ENCODE assay signal across 16 cellular contexts in genomic region chr10:35440016-35440415, GRCh38.
DNase-seq lines count a peak whose midpoint lies in the region; ATAC-seq, FAIRE-seq and TF ChIP-seq lines count a peak whose summit lies in the region.
"Had no signal": no experiment of that assay in that cellular context is flagged by ENCODE, and none has a peak within 500 bp of the region (broad histone marks: within the 10 kb centered on the region; RNA-seq: fewer than 3 reads in every experiment).

No MANE protein-coding gene starts in this region.

- H3K56ac ChIP-seq in H1 (replicated peaks; ENCODE audit: insufficient read length, low read depth, low read length) = no peak overlapping the region

- DNase-seq in Right ventricle myocardium superior (no peak), right atrium auricular region (ENCODE audit: low spot score) (no peak), K562 (ENCODE audit: extremely low read depth in 1 of 4, low spot score in 3 of 4) (no peak), H1 (ENCODE audit: low read depth in 1 of 2, low spot score in 2 of 2) (no peak)
- no peak for DNase-seq in stimulated activated effector memory CD8-positive, alpha-beta T cell treated with anti-CD3 and anti-CD28 coated beads, Interleukin-12 subunit alpha, Interleukin-12 subunit beta, amount 100 ng/mL, for 72 hours (ENCODE audit: low spot score in 2 of 2)
- DNase-seq in activated effector memory CD4-positive, alpha-beta T cell treated with anti-CD3 and anti-CD28 coated beads, Interleukin-2, amount 50 U/mL, for 16 hours = no peak
- DNase-seq: C1 segment of cervical spinal cord; Calu3; CD4-positive, alpha-beta T cell; DMS 273 treated with DMSO at 0.1 percent for 48 hours; GM23248; H7 had no signal

- H3K4me3 ChIP-seq in right atrium auricular region (no peak overlapping the region), K562 (no peak overlapping the region), H1 (ENCODE audit: extremely low read depth in 1 of 4, insufficient read depth in 2 of 4, low read depth in 3 of 4, low read length in 4 of 4) (no peak overlapping the region)
- H3K4me3 ChIP-seq: GM23248 had no signal

- peaks cover 0 to 34% of the 10 kb centered on the region in 2 donors for H3K9me3 ChIP-seq in right atrium auricular region
- peaks cover 18% of the 10 kb centered on the region for H3K9me3 ChIP-seq in K562 (replicated peaks; ENCODE audit: control insufficient read depth, insufficient read depth, low read depth, low read length)
- H3K9me3 ChIP-seq in H1 (ENCODE audit: insufficient read depth in 2 of 2, low read depth in 1 of 2, low read length in 1 of 2) = no peaks in the 10 kb centered on the region

- H3K23me2 ChIP-seq in H1 (ENCODE audit: low read depth, low read length) = peaks cover 2% of the 10 kb centered on the region; the same call in 1 of the 2 replicates

- H3K4me2 ChIP-seq in K562 (ENCODE audit: insufficient read depth, low read length) (no peak overlapping the region), H1 (ENCODE audit: insufficient read depth in 1 of 2, low read depth in 2 of 2, low read length in 2 of 2) (no peak overlapping the region)

- intact Hi-C loops in Right ventricle myocardium superior (cut with DNase I) (loop anchor here (10.0 kb wide), 1 partner anchor 55 kb away; no protein-coding TSS in a partner anchor), K562 (cut with micrococcal nuclease) (no loop called here)

- H3K4me1 Mint-ChIP-seq in stimulated activated effector memory CD8-positive, alpha-beta T cell treated with anti-CD3 and anti-CD28 coated beads, Interleukin-12 subunit alpha, Interleukin-12 subunit beta, amount 100 ng/mL, for 72 hours = peaks cover 52% of the 10 kb centered on the region

- FAIRE-seq in K562 (lab: Jason Lieb, UNC) (peak; percentile 49), H1 (lab: Jason Lieb, UNC) (no peak)
- FAIRE-seq: A204.1, HTR-8/SVneo had no signal

- ATAC-seq in Right ventricle myocardium superior (ENCODE audit: poor library complexity) (peak; percentile 13), K562 (peak; percentile 26; the same call in 1 of the 3 replicates), GM18867 (IDR thresholded peaks at IDR 0.05; ENCODE audit: unreplicated experiment) (no peak)
- ATAC-seq in stimulated activated effector memory CD8-positive, alpha-beta T cell treated with anti-CD3 and anti-CD28 coated beads, Interleukin-12 subunit alpha, Interleukin-12 subunit beta, amount 100 ng/mL, for 72 hours = no peak

- H2AK5ac ChIP-seq in H1 (ENCODE audit: low read depth, low read length) = no peak overlapping the region

- no peak overlapping the region for H3K27ac ChIP-seq in right atrium auricular region
- H3K27ac ChIP-seq in K562 (ENCODE audit: extremely low read depth, low read depth, low read length) = no peak overlapping the region
- no peak overlapping the region for H3K27ac ChIP-seq in H1 (ENCODE audit: low read depth, low read length)
- H3K27ac ChIP-seq: GM23248 had no signal

- peak overlapping the region; percentile 41; the same call in 1 of the 2 replicates for H4K8ac ChIP-seq in H1 (ENCODE audit: extremely low read depth, insufficient read depth, low read length)

- CTCF ChIA-PET in K562 (lab: Yijun Ruan, JAX; ENCODE audit: low intra/inter-chr PET ratio) (no interaction called here), H1 (lab: Charles Lee; ENCODE audit: partially characterized antibody) (interaction anchor here (1.7 kb wide), 1 partner anchor 12 kb away, joined by 4 read pairs; no protein-coding TSS in a partner anchor)

- no peaks in the 10 kb centered on the region for H3K36me3 ChIP-seq in right atrium auricular region
- H3K36me3 ChIP-seq in K562 (ENCODE audit: control insufficient read depth, insufficient read depth, low read length) = peaks cover 3% of the 10 kb centered on the region; the same call in 1 of the 3 replicates
- no peaks in the 10 kb centered on the region; a peak in 1 of 8 replicates for H3K36me3 ChIP-seq in H1 (ENCODE audit: control insufficient read depth in 2 of 4, insufficient read depth in 4 of 4, low read length in 3 of 4)

- H3K4me1 ChIP-seq in right atrium auricular region = peaks cover 0 to 18% of the 10 kb centered on the region in 2 donors
- H3K4me1 ChIP-seq in K562 (replicated peaks in 1 of 2; ENCODE audit: control insufficient read depth in 2 of 2, insufficient read depth in 2 of 2, low read length in 2 of 2) = no peaks in the 10 kb centered on the region
- H3K4me1 ChIP-seq in H1 (replicated peaks in 1 of 4; ENCODE audit: control insufficient read depth in 3 of 4, insufficient read depth in 4 of 4, low read length in 3 of 4) = no peaks in the 10 kb centered on the region

- no peak overlapping the region for H2BK12ac ChIP-seq in H1 (ENCODE audit: low read depth, low read length)

- no peaks in the 10 kb centered on the region for H3K27me3 ChIP-seq in right atrium auricular region
- H3K27me3 ChIP-seq in K562 (ENCODE audit: control insufficient read depth in 2 of 2, insufficient read depth in 2 of 2, low read length in 2 of 2) = no peaks in the 10 kb centered on the region
- H3K27me3 ChIP-seq in H1 (replicated peaks in 1 of 4; ENCODE audit: control insufficient read depth in 3 of 4, extremely low read depth in 1 of 4, insufficient read depth in 3 of 4, low read length in 3 of 4) = no peaks in the 10 kb centered on the region

- no peaks in the 10 kb centered on the region for H3K9me1 ChIP-seq in K562 (ENCODE audit: control insufficient read depth, insufficient read depth, low read length)

- no peak overlapping the region for H2BK15ac ChIP-seq in H1 (ENCODE audit: low read length)

- peaks cover 31% of the 10 kb centered on the region for H3K9me3 Mint-ChIP-seq in stimulated activated effector memory CD8-positive, alpha-beta T cell treated with anti-CD3 and anti-CD28 coated beads, Interleukin-12 subunit alpha, Interleukin-12 subunit beta, amount 100 ng/mL, for 72 hours

- H3K79me2 ChIP-seq in K562 (ENCODE audit: control insufficient read depth, insufficient read depth, low read length) (peaks cover 95% of the 10 kb centered on the region), H1 (ENCODE audit: control insufficient read depth in 1 of 2, insufficient read depth in 2 of 2, low read length in 2 of 2) (peaks cover 3 to 88% of the 10 kb centered on the region in 2 experiments; a peak in 3 of 4 replicates)

- TF ChIP-seq EP300 in K562 (IDR thresholded peaks at IDR 0.05; ENCODE audit: low read length) (no peak), H1 (IDR thresholded peaks at IDR 0.05; ENCODE audit: borderline replicate concordance in 1 of 2, low read depth in 2 of 2, low read length in 2 of 2) (no peak)

- H3K23ac ChIP-seq in H1 (ENCODE audit: insufficient read length) = no peak overlapping the region

- no peak overlapping the region for H4K5ac ChIP-seq in H1 (ENCODE audit: insufficient read length, low read depth, low read length)

- peak overlapping the region; percentile 27 for H3K27ac Mint-ChIP-seq in stimulated activated effector memory CD8-positive, alpha-beta T cell treated with anti-CD3 and anti-CD28 coated beads, Interleukin-12 subunit alpha, Interleukin-12 subunit beta, amount 100 ng/mL, for 72 hours
- H3K27ac Mint-ChIP-seq: B cell; CD4-positive, alpha-beta T cell had no signal

- 68% methylated on average over 2 of the region's 2 CpGs for WGBS in K562 (ENCODE audit: insufficient coverage, low coverage, missing lambda C conversion rate)
- 94% methylated on average over 2 of the region's 2 CpGs; no CpG with 5 or more reads in 1 of the 2 experiments for WGBS in H1 (ENCODE audit: extremely low coverage in 1 of 2, insufficient coverage in 1 of 2, insufficient read length in 1 of 2, insufficient replicate concordance in 2 of 2, low coverage in 1 of 2, low lambda C conversion rate in 2 of 2, missing lambda C conversion rate in 1 of 2), 2 experiments

- H4K20me1 ChIP-seq in K562 (replicated peaks; ENCODE audit: control insufficient read depth, insufficient read depth, low read length) (no peaks in the 10 kb centered on the region), H1 (replicated peaks in 1 of 2; ENCODE audit: control insufficient read depth in 1 of 2, insufficient read depth in 2 of 2, low read length in 2 of 2) (no peaks in the 10 kb centered on the region)

- peak overlapping the region in 1 of 2 experiments; percentile 32; a peak in 1 of 4 replicates for H3K9ac ChIP-seq in K562 (ENCODE audit: insufficient read depth in 1 of 2, low read depth in 2 of 2, low read length in 2 of 2)
- H3K9ac ChIP-seq in H1 (replicated peaks in 1 of 4; ENCODE audit: extremely low read depth in 1 of 4, low read depth in 3 of 4, low read length in 3 of 4) = no peak overlapping the region
- H3K9ac ChIP-seq: GM23248 had no signal

- H3K4ac ChIP-seq in H1 (replicated peaks; ENCODE audit: insufficient read length, low read depth, low read length) = no peak overlapping the region

- no peak overlapping the region for H3K14ac ChIP-seq in H1 (ENCODE audit: insufficient read length)

- TF ChIP-seq CTCF in right atrium auricular region (IDR thresholded peaks at IDR 0.05) = no peak
- no peak for TF ChIP-seq CTCF in K562 (IDR thresholded peaks at IDR 0.05 in 2 of 3, conservative IDR thresholded peaks at IDR 0.05 in 1 of 3; ENCODE audit: insufficient read depth in 2 of 3, low read depth in 1 of 3, low read length in 3 of 3)
- no peak for TF ChIP-seq CTCF in H1 (IDR thresholded peaks at IDR 0.05; ENCODE audit: control extremely low read depth in 1 of 3, insufficient read depth in 1 of 3, low read depth in 1 of 3, low read length in 3 of 3)

- in situ Hi-C loops in K562 (cut with MboI) = no loop called here

- peaks cover 13% of the 10 kb centered on the region for H3K36me3 Mint-ChIP-seq in stimulated activated effector memory CD8-positive, alpha-beta T cell treated with anti-CD3 and anti-CD28 coated beads, Interleukin-12 subunit alpha, Interleukin-12 subunit beta, amount 100 ng/mL, for 72 hours

- H4K91ac ChIP-seq in H1 (replicated peaks; ENCODE audit: insufficient read length, low read length) = no peak overlapping the region

- no peak overlapping the region for H2AFZ ChIP-seq in K562 (ENCODE audit: low read depth, low read length)
- no peak overlapping the region for H2AFZ ChIP-seq in H1 (ENCODE audit: low read length)
- H2AFZ ChIP-seq: GM23248 had no signal

- H3K18ac ChIP-seq in H1 (ENCODE audit: extremely low read depth, low read length) = no peak overlapping the region

- BruUV-seq in K562 (replicated peaks; lab: Mats Ljungman, UMichigan) = no TSS peak

- H2BK120ac ChIP-seq in H1 (replicated peaks; ENCODE audit: low read depth, low read length) = no peak overlapping the region

- POLR2A ChIA-PET in K562 (lab: Yijun Ruan, JAX) (interaction anchor here (1.2 to 2.3 kb wide), 3 partner anchors 11 to 25 kb away, joined by 3 to 11 read pairs (median 4); no protein-coding TSS in a partner anchor), H1 (lab: Charles Lee; ENCODE audit: partially characterized antibody) (no interaction called here)

- no peak overlapping the region for H2BK5ac ChIP-seq in H1 (ENCODE audit: low read depth, low read length)

- peaks cover 19% of the 10 kb centered on the region for H3K79me1 ChIP-seq in H1 (ENCODE audit: low read depth, low read length)

- TF ChIP-seq POLR2A in K562 (conservative IDR thresholded peaks at IDR 0.05) = no peak
- TF ChIP-seq POLR2A in H1 (IDR thresholded peaks at IDR 0.05; ENCODE audit: control extremely low read depth in 1 of 2, low read depth in 2 of 2, low read length in 2 of 2) = no peak

- H3K4me3 Mint-ChIP-seq in stimulated activated effector memory CD8-positive, alpha-beta T cell treated with anti-CD3 and anti-CD28 coated beads, Interleukin-12 subunit alpha, Interleukin-12 subunit beta, amount 100 ng/mL, for 72 hours = no peak overlapping the region
- H3K4me3 Mint-ChIP-seq: B cell; CD4-positive, alpha-beta T cell had no signal

- no peak overlapping the region for H2BK20ac ChIP-seq in H1 (ENCODE audit: low read length)

- TF ChIP-seq RAD21 in K562 (CRISPR knock-in tag; conservative IDR thresholded peaks at IDR 0.05 in 1 of 2, IDR thresholded peaks at IDR 0.05 in 1 of 2) (no peak), H1 (IDR thresholded peaks at IDR 0.05 in 1 of 2, conservative IDR thresholded peaks at IDR 0.05 in 1 of 2; ENCODE audit: low read depth in 2 of 2, low read length in 2 of 2) (no peak)

Comparison
In these comparisons a context has a peak if more than half of its experiments do, and no peak if none do; other contexts are left out.
1. ATAC-seq: peak in Right ventricle myocardium superior (single experiment) and K562 (single experiment); none in stimulated activated effector memory CD8-positive, alpha-beta T cell treated with anti-CD3 and anti-CD28 coated beads, Interleukin-12 subunit alpha, Interleukin-12 subunit beta, amount 100 ng/mL, for 72 hours (single experiment) and GM18867 (single experiment).